In genomic region chr1:24111998-24112380, GRCh38 we compare ENCODE assay signal across 10 cellular contexts. TPM values are rescaled to one million over a fixed set of nuclear protein-coding genes. Genes with fewer than 3 reads are reported as not detected.
DNase-seq lines count a peak whose midpoint lies in the region; ATAC-seq and TF ChIP-seq lines count a peak whose summit lies in the region.
"Had no signal": no experiment of that assay in that cellular context is flagged by ENCODE, and none has a peak within 500 bp of the region (broad histone marks: within the 10 kb centered on the region; RNA-seq: fewer than 3 reads in every experiment).

Gene MYOM3, minus strand, starts transcription at chr1:24112135. Its CDS starts 3,499 bp downstream, at chr1:24108636.

- H3K27ac Mint-ChIP-seq in endothelial cell (ENCODE audit: unreplicated experiment): no peak within 1 kb of the TSS

- H3K9me3 ChIP-seq in A673 (ENCODE audit: low read depth, low read length, poor library complexity, severe bottlenecking) (no peaks in the 10 kb centered on the region), muscle layer of duodenum (ENCODE audit: control insufficient read depth in 1 of 2, low read length in 2 of 2) (no peaks in the 10 kb centered on the region)

- H3K4me1 ChIP-seq in A673 (ENCODE audit: insufficient read depth, low read length, poor library complexity, severe bottlenecking): no peaks in the 10 kb centered on the region
- H3K4me1 ChIP-seq in muscle layer of duodenum (ENCODE audit: control insufficient read depth in 1 of 2, insufficient read depth in 2 of 2, low read length in 2 of 2): peaks cover 0 to 5% of the 10 kb centered on the region in 2 donors

- no peak for ATAC-seq in HG02840 (IDR thresholded peaks at IDR 0.05; ENCODE audit: low FRiP score, unreplicated experiment)
- ATAC-seq in HG03565 (IDR thresholded peaks at IDR 0.05; ENCODE audit: unreplicated experiment): no peak
- ATAC-seq in left lobe of liver: no peak

- no peak for DNase-seq in A673 (ENCODE audit: low spot score)
- no peak for DNase-seq in NB4 (ENCODE audit: low read depth)
- DNase-seq in epithelial cell of esophagus (ENCODE audit: low read depth): peak; percentile 27
- DNase-seq in endothelial cell (ENCODE audit: low spot score): no peak
- DNase-seq in left lobe of liver (ENCODE audit: low spot score): no peak
- DNase-seq: cortex of kidney had no signal

- H3K27me3 ChIP-seq in A673 (replicated peaks; ENCODE audit: insufficient read depth, low read depth, low read length, poor library complexity): no peaks in the 10 kb centered on the region
- no peaks in the 10 kb centered on the region for H3K27me3 ChIP-seq in muscle layer of duodenum (ENCODE audit: low read depth, low read length)

- no peak for TF ChIP-seq POLR2A in NB4 (IDR thresholded peaks at IDR 0.05; ENCODE audit: extremely low read depth, insufficient read length)

- peak within 1 kb of the TSS; percentile 9 for H3K4me3 ChIP-seq in A673 (ENCODE audit: low read depth, low read length, poor library complexity, severe bottlenecking)
- H3K4me3 ChIP-seq in NB4 (ENCODE audit: low read depth, low read length): peak within 1 kb of the TSS; percentile 27
- peak within 1 kb of the TSS; percentile 10 for H3K4me3 ChIP-seq in epithelial cell of esophagus (ENCODE audit: low read length)
- H3K4me3 ChIP-seq in muscle layer of duodenum (ENCODE audit: low read depth in 1 of 2, low read length in 2 of 2): peak within 1 kb of the TSS; percentile 53 to 55

- intact Hi-C loops in A673 (cut with micrococcal nuclease; ENCODE audit: unreplicated experiment): loop anchor here (2.0 kb wide), 1 partner anchor 41 kb away; no protein-coding TSS in a partner anchor

- TF ChIP-seq CTCF in A673 (conservative IDR thresholded peaks at IDR 0.05; ENCODE audit: low read depth, low read length) (no peak), NB4 (IDR thresholded peaks at IDR 0.05; ENCODE audit: low read depth, low read length) (no peak), epithelial cell of esophagus (IDR thresholded peaks at IDR 0.05; ENCODE audit: insufficient read depth, low read depth, low read length, missing control alignments) (no peak), endothelial cell (IDR thresholded peaks at IDR 0.05; ENCODE audit: unreplicated experiment) (no peak)

- H3K9me3 Mint-ChIP-seq in endothelial cell (ENCODE audit: unreplicated experiment): no peaks in the 10 kb centered on the region

- peaks cover 3% of the 10 kb centered on the region for H3K27me3 Mint-ChIP-seq in endothelial cell (ENCODE audit: unreplicated experiment)

- H3K4me3 Mint-ChIP-seq in endothelial cell (ENCODE audit: unreplicated experiment): no peak within 1 kb of the TSS

- H3K36me3 ChIP-seq in A673 (ENCODE audit: insufficient read depth, low read length, poor library complexity, severe bottlenecking) (no peaks in the 10 kb centered on the region), muscle layer of duodenum (ENCODE audit: control insufficient read depth in 1 of 2, insufficient read depth in 2 of 2, low read length in 2 of 2) (no peaks in the 10 kb centered on the region)

- CTCF ChIA-PET in A673 (lab: Charles Lee): interaction anchor here (0.7 kb wide), 1 partner anchor 41 kb away, joined by 3 read pairs; no protein-coding TSS in a partner anchor

- no TSS peak for BruUV-seq in A673 (replicated peaks; lab: Mats Ljungman, UMichigan)

- POLR2A ChIA-PET in A673 (lab: Charles Lee; ENCODE audit: low non-redundant PET): no interaction called here

- peaks cover 3% of the 10 kb centered on the region for H3K4me1 Mint-ChIP-seq in endothelial cell (ENCODE audit: unreplicated experiment)

- H3K27ac ChIP-seq in A673 (ENCODE audit: low read depth, low read length, poor library complexity, severe bottlenecking): no peak within 1 kb of the TSS
- no peak within 1 kb of the TSS for H3K27ac ChIP-seq in muscle layer of duodenum (ENCODE audit: low read length)
- H3K27ac ChIP-seq: C4-2B had no signal

- no peaks in the 10 kb centered on the region for H3K36me3 Mint-ChIP-seq in endothelial cell (ENCODE audit: low read depth, unreplicated experiment)

RNA-seq across cellular contexts. Expression of gene MYOM3, which starts in this region (rescaled TPM):
- total RNA-seq in A673 (2021) (not detected in 2 replicates), endothelial cell (ENCODE audit: unreplicated experiment) (0.59 TPM), left lobe of liver (0.08 TPM)
